9 cellular contexts compared by ENCODE assay signal in genomic region chr17:79026345-79027273, GRCh38. TPM values are rescaled to one million over a fixed set of nuclear protein-coding genes. Genes with fewer than 3 reads are reported as not detected.
DNase-seq lines count a peak whose midpoint lies in the region; ATAC-seq and TF ChIP-seq lines count a peak whose summit lies in the region.
"Had no signal": no experiment of that assay in that cellular context is flagged by ENCODE, and none has a peak within 500 bp of the region (broad histone marks: within the 10 kb centered on the region; RNA-seq: fewer than 3 reads in every experiment).

No MANE protein-coding gene starts in this region.

- no peaks in the 10 kb centered on the region for H3K9me3 Mint-ChIP-seq in osteocyte (ENCODE audit: unreplicated experiment)

- peak overlapping the region; percentile 86 for H3K27ac Mint-ChIP-seq in osteocyte (ENCODE audit: unreplicated experiment)

- no peak for TF ChIP-seq CTCF in esophagus muscularis mucosa (IDR thresholded peaks at IDR 0.05)
- no peak for TF ChIP-seq CTCF in osteocyte (IDR thresholded peaks at IDR 0.05)

- peaks cover 10% of the 10 kb centered on the region for H3K36me3 Mint-ChIP-seq in osteocyte (ENCODE audit: unreplicated experiment)

- H3K27me3 ChIP-seq in esophagus muscularis mucosa: peaks cover 0 to 6% (median 0%) of the 10 kb centered on the region in 4 donors

- peaks cover 0 to 3% (median 0%) of the 10 kb centered on the region in 4 donors for H3K36me3 ChIP-seq in esophagus muscularis mucosa

- H3K4me1 ChIP-seq in esophagus muscularis mucosa: peaks cover 63 to 73% (median 67%) of the 10 kb centered on the region in 4 donors

- ATAC-seq in GM18511 (IDR thresholded peaks at IDR 0.05; ENCODE audit: unreplicated experiment): no peak
- ATAC-seq: GM12878 had no signal

- H3K4me3 ChIP-seq in esophagus muscularis mucosa: peak overlapping the region; percentile 16 to 79 (median 34)
- H3K4me3 ChIP-seq: GM12878 had no signal

- peaks cover 82% of the 10 kb centered on the region for H3K4me1 Mint-ChIP-seq in osteocyte (ENCODE audit: unreplicated experiment)

- 66% methylated on average over 11 of the region's 16 CpGs for WGBS in esophagus muscularis mucosa

- DNase-seq in COLO829 (ENCODE audit: low spot score) (peak; percentile 84), NCI-H226 (peak; percentile 74), esophagus muscularis mucosa (ENCODE audit: extremely low spot score) (no peak), osteocyte (ENCODE audit: extremely low spot score, unreplicated experiment) (no peak), cortex of kidney (lab: John Stamatoyannopoulos, UW) (no peak), NCI-H2171 (lab: John Stamatoyannopoulos, UW) (no peak), NCI-H1048 (lab: John Stamatoyannopoulos, UW) (no peak)

- H3K4me3 Mint-ChIP-seq in osteocyte (ENCODE audit: unreplicated experiment): peak overlapping the region; percentile 69

- peaks cover 3% of the 10 kb centered on the region for H3K27me3 Mint-ChIP-seq in osteocyte (ENCODE audit: unreplicated experiment)

- TF ChIP-seq EP300 in esophagus muscularis mucosa (IDR thresholded peaks at IDR 0.05): peak; percentile 45

- no peak for TF ChIP-seq POLR2A in esophagus muscularis mucosa (IDR thresholded peaks at IDR 0.05; ENCODE audit: low read depth)

- intact Hi-C loops in esophagus muscularis mucosa (cut with DNase I): no loop called here

- H3K27ac ChIP-seq in esophagus muscularis mucosa (replicated peaks in 1 of 4): peak overlapping the region; percentile 75 to 88 (median 78)

- no peaks in the 10 kb centered on the region for H3K9me3 ChIP-seq in esophagus muscularis mucosa

RNA-seq across cellular contexts. Expression of gene C1QTNF1, which starts 2.6 kb away (rescaled TPM):
- total RNA-seq in esophagus muscularis mucosa (100 to 1,000 TPM in 1 of 4 donors, 10 to 100 TPM in 3; 31.1 to 115 (median 70.4) TPM), osteocyte (196 and 203 TPM in 2 replicates)

RNA-seq across cellular contexts. Expression of gene CANT1, which starts 17.0 kb away (rescaled TPM):
- total RNA-seq in esophagus muscularis mucosa: 10 to 100 TPM; 21.2 to 33.7 (median 27.0) TPM
- total RNA-seq in osteocyte: 61.1 and 62.3 TPM in 2 replicates

RNA-seq across cellular contexts. Expression of gene LGALS3BP, which starts 46.9 kb away (rescaled TPM):
- total RNA-seq in esophagus muscularis mucosa (100 to 1,000 TPM; 106 to 284 (median 197) TPM), osteocyte (439 and 456 TPM in 2 replicates)

RNA-seq across cellular contexts. Expression of gene ENGASE, which starts 48.0 kb away (rescaled TPM):
- total RNA-seq in esophagus muscularis mucosa (10 to 100 TPM; 10.4 to 23.7 (median 19.1) TPM), osteocyte (36.3 and 38.4 TPM in 2 replicates)

Comparison
In these comparisons a context has a peak if more than half of its experiments do, and no peak if none do; other contexts are left out.
1. DNase-seq: peak in COLO829 (single experiment) and NCI-H226 (single experiment); none in esophagus muscularis mucosa (single experiment), osteocyte (single experiment), cortex of kidney (single experiment), NCI-H2171 (single experiment) and NCI-H1048 (single experiment).